ENCODE assay signal across 1 cellular context in genomic region chr22:22201925-22202343, GRCh38.
TF ChIP-seq lines count a peak whose summit lies in the region.

No MANE protein-coding gene starts in this region.

TF ChIP-seq in K562, 482 proteins besides CTCF, POLR2A, EP300 and RAD21 (continued from another document):
- TF ChIP-seq PHF20 (IDR thresholded peaks at IDR 0.05; ENCODE audit: partially characterized antibody) (no peak), JUNB (CRISPR knock-in tag; conservative IDR thresholded peaks at IDR 0.05) (no peak), HMBOX1 (IDR thresholded peaks at IDR 0.05) (peak; percentile 62; the same call in 1 of the 2 replicates), CHD4 (IDR thresholded peaks at IDR 0.05; ENCODE audit: insufficient read depth, insufficient replicate concordance, low read depth, low read length, poor library complexity, severe bottlenecking) (no peak)
